Comparison of ENCODE assay signal across 1 cellular context in the genomic region with DNA sequence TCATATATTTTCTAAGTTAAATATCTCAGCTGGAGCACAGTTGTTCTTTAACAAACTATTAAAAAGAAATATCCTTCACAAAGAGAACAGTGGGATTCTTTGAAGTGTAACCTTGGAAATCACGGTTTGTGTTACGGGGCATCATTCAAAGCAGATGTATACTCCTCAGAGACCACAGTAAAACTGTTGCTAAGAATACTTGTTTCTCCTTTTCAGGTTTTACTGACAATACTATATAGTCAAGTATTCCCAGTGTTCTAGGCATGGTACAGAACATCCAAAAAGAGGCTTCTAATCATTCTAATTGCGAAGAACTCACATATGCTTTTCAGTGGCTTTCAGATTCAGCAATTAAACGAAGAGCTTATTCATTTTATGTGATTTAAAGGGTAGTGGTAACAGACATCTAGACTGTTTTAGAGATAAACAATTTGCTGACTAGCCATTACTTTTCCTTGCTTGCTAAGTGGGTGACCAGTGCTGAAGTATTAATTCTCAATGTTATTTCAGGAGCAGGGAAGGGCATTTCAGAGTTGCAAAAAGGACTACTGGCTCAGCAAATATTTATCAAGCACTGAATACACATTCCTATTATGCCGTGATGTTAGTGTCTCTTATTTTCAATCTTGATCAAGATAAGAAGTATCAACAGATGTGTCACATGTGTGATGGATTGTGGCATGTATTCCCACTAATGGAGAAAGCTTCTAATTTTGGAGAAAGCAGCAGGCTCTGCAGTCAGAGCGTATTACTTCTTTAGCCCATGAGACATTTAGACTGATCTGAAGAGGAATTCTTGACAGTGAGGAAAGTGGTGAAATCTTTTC.
TF ChIP-seq lines count a peak whose summit lies in the region.

No MANE protein-coding gene starts in this region.

TF ChIP-seq in SK-N-SH, 30 proteins besides CTCF, POLR2A, EP300 and RAD21 (continued from another document):
- TF ChIP-seq, protein P1, sequence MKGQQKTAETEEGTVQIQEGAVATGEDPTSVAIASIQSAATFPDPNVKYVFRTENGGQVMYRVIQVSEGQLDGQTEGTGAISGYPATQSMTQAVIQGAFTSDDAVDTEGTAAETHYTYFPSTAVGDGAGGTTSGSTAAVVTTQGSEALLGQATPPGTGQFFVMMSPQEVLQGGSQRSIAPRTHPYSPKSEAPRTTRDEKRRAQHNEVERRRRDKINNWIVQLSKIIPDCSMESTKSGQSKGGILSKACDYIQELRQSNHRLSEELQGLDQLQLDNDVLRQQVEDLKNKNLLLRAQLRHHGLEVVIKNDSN (IDR thresholded peaks at IDR 0.05; ENCODE audit: borderline replicate concordance, low read depth): no peak
- TF ChIP-seq, protein P2, sequence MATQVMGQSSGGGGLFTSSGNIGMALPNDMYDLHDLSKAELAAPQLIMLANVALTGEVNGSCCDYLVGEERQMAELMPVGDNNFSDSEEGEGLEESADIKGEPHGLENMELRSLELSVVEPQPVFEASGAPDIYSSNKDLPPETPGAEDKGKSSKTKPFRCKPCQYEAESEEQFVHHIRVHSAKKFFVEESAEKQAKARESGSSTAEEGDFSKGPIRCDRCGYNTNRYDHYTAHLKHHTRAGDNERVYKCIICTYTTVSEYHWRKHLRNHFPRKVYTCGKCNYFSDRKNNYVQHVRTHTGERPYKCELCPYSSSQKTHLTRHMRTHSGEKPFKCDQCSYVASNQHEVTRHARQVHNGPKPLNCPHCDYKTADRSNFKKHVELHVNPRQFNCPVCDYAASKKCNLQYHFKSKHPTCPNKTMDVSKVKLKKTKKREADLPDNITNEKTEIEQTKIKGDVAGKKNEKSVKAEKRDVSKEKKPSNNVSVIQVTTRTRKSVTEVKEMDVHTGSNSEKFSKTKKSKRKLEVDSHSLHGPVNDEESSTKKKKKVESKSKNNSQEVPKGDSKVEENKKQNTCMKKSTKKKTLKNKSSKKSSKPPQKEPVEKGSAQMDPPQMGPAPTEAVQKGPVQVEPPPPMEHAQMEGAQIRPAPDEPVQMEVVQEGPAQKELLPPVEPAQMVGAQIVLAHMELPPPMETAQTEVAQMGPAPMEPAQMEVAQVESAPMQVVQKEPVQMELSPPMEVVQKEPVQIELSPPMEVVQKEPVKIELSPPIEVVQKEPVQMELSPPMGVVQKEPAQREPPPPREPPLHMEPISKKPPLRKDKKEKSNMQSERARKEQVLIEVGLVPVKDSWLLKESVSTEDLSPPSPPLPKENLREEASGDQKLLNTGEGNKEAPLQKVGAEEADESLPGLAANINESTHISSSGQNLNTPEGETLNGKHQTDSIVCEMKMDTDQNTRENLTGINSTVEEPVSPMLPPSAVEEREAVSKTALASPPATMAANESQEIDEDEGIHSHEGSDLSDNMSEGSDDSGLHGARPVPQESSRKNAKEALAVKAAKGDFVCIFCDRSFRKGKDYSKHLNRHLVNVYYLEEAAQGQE (IDR thresholded peaks at IDR 0.05; ENCODE audit: low read depth, low read length): no peak
- TF ChIP-seq NFIC (IDR thresholded peaks at IDR 0.05; ENCODE audit: borderline replicate concordance) (no peak), SMC3 (IDR thresholded peaks at IDR 0.05; ENCODE audit: low read depth, low read length) (no peak), RFX5 (IDR thresholded peaks at IDR 0.05; ENCODE audit: low read length) (no peak), CHD2 (IDR thresholded peaks at IDR 0.05; ENCODE audit: low read length, partially characterized antibody) (no peak), ELF1 (IDR thresholded peaks at IDR 0.05) (no peak), MXI1 (IDR thresholded peaks at IDR 0.05; ENCODE audit: low read depth, low read length) (no peak), RCOR1 (IDR thresholded peaks at IDR 0.05; ENCODE audit: low read length) (peak; percentile 68; the same call in 1 of the 2 replicates), EZH2phosphoT487 (IDR thresholded peaks at IDR 0.05; ENCODE audit: borderline replicate concordance, low read depth) (no peak), MEF2A (IDR thresholded peaks at IDR 0.05; ENCODE audit: borderline replicate concordance, low read depth) (no peak), TAF1 (IDR thresholded peaks at IDR 0.05; ENCODE audit: borderline replicate concordance, low read depth, low read length) (no peak), TCF12 (IDR thresholded peaks at IDR 0.05) (no peak), FOSL2 (IDR thresholded peaks at IDR 0.05; ENCODE audit: borderline replicate concordance, low read depth) (no peak), NRF1 (IDR thresholded peaks at IDR 0.05; ENCODE audit: low read depth, low read length) (no peak)
- TF ChIP-seq, protein P3, sequence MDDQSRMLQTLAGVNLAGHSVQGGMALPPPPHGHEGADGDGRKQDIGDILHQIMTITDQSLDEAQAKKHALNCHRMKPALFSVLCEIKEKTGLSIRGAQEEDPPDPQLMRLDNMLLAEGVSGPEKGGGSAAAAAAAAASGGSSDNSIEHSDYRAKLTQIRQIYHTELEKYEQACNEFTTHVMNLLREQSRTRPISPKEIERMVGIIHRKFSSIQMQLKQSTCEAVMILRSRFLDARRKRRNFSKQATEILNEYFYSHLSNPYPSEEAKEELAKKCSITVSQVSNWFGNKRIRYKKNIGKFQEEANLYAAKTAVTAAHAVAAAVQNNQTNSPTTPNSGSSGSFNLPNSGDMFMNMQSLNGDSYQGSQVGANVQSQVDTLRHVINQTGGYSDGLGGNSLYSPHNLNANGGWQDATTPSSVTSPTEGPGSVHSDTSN (IDR thresholded peaks at IDR 0.05): peak; percentile 35; the same call in 1 of the 2 replicates
- TF ChIP-seq, protein P4, sequence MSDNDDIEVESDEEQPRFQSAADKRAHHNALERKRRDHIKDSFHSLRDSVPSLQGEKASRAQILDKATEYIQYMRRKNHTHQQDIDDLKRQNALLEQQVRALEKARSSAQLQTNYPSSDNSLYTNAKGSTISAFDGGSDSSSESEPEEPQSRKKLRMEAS (IDR thresholded peaks at IDR 0.05; ENCODE audit: low read depth): no peak
- TF ChIP-seq, protein P5, sequence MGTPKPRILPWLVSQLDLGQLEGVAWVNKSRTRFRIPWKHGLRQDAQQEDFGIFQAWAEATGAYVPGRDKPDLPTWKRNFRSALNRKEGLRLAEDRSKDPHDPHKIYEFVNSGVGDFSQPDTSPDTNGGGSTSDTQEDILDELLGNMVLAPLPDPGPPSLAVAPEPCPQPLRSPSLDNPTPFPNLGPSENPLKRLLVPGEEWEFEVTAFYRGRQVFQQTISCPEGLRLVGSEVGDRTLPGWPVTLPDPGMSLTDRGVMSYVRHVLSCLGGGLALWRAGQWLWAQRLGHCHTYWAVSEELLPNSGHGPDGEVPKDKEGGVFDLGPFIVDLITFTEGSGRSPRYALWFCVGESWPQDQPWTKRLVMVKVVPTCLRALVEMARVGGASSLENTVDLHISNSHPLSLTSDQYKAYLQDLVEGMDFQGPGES (IDR thresholded peaks at IDR 0.05; ENCODE audit: low read depth, low read length): no peak
- TF ChIP-seq, protein P6, sequence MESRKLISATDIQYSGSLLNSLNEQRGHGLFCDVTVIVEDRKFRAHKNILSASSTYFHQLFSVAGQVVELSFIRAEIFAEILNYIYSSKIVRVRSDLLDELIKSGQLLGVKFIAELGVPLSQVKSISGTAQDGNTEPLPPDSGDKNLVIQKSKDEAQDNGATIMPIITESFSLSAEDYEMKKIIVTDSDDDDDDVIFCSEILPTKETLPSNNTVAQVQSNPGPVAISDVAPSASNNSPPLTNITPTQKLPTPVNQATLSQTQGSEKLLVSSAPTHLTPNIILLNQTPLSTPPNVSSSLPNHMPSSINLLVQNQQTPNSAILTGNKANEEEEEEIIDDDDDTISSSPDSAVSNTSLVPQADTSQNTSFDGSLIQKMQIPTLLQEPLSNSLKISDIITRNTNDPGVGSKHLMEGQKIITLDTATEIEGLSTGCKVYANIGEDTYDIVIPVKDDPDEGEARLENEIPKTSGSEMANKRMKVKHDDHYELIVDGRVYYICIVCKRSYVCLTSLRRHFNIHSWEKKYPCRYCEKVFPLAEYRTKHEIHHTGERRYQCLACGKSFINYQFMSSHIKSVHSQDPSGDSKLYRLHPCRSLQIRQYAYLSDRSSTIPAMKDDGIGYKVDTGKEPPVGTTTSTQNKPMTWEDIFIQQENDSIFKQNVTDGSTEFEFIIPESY (IDR thresholded peaks at IDR 0.05; ENCODE audit: borderline replicate concordance, low read depth): no peak
